In genomic region chr12:54304187-54304810, GRCh38 we compare ENCODE assay signal across 9 cellular contexts. TPM values are rescaled to one million over a fixed set of nuclear protein-coding genes. Genes with fewer than 3 reads are reported as not detected.
DNase-seq lines count a peak whose midpoint lies in the region; ATAC-seq, FAIRE-seq and TF ChIP-seq lines count a peak whose summit lies in the region.
"Had no signal": no experiment of that assay in that cellular context is flagged by ENCODE, and none has a peak within 500 bp of the region (broad histone marks: within the 10 kb centered on the region; RNA-seq: fewer than 3 reads in every experiment).

No MANE protein-coding gene starts in this region.

- no peak for TF ChIP-seq POLR2A in H54 (IDR thresholded peaks at IDR 0.05; ENCODE audit: low read depth, low read length)

- TF ChIP-seq CTCF in PC-3 (conservative IDR thresholded peaks at IDR 0.05; ENCODE audit: low read depth, low read length) (no peak), fibroblast of the aortic adventitia (IDR thresholded peaks at IDR 0.05; ENCODE audit: insufficient read depth, low read length) (no peak)

- H3K4me1 ChIP-seq in PC-3 (ENCODE audit: insufficient read depth, low read length) = peaks cover 24% of the 10 kb centered on the region
- peaks cover 18 to 19% of the 10 kb centered on the region in 2 experiments for H3K4me1 ChIP-seq in trophoblast cell (ENCODE audit: control insufficient read depth in 1 of 2, insufficient read depth in 2 of 2, low read length in 2 of 2)

- H3K9me3 ChIP-seq in PC-3 (ENCODE audit: low read length) (no peaks in the 10 kb centered on the region), trophoblast cell (ENCODE audit: insufficient read depth, low read depth, low read length) (no peaks in the 10 kb centered on the region)

- no peak overlapping the region for H3K4ac ChIP-seq in trophoblast cell (ENCODE audit: low read depth, low read length)

- no peaks in the 10 kb centered on the region for H4K20me1 ChIP-seq in PC-3 (ENCODE audit: low read length)

- no peak overlapping the region for H3K23ac ChIP-seq in trophoblast cell (ENCODE audit: low read length)

- H2AFZ ChIP-seq in PC-3 (ENCODE audit: low read length) (no peak overlapping the region), trophoblast cell (ENCODE audit: insufficient read depth, low read length, poor library complexity) (no peak overlapping the region)

- H3K79me2 ChIP-seq in PC-3 (ENCODE audit: low read length) = no peaks in the 10 kb centered on the region
- H3K79me2 ChIP-seq in trophoblast cell (ENCODE audit: control insufficient read depth, insufficient read depth, low read length, poor library complexity) = no peaks in the 10 kb centered on the region

- peaks cover 32% of the 10 kb centered on the region for H3K27me3 Mint-ChIP-seq in activated T-helper 17 cell treated with anti-CD3 and anti-CD28 coated beads, Interleukin-2, amount 50 U/mL, for 72 hours

- H3K36me3 ChIP-seq in PC-3 (ENCODE audit: low read depth, low read length) (no peaks in the 10 kb centered on the region), trophoblast cell (ENCODE audit: control insufficient read depth in 1 of 2, insufficient read depth in 2 of 2, low read length in 2 of 2) (no peaks in the 10 kb centered on the region)

- H4K8ac ChIP-seq in trophoblast cell (ENCODE audit: low read depth, low read length) = peak overlapping the region; percentile 53

- H2AK5ac ChIP-seq in trophoblast cell (ENCODE audit: low read length) = no peak overlapping the region

- H3K4me3 Mint-ChIP-seq in activated T-helper 17 cell treated with anti-CD3 and anti-CD28 coated beads, Interleukin-2, amount 50 U/mL, for 72 hours = no peak overlapping the region
- H3K4me3 Mint-ChIP-seq: brain had no signal

- peak; percentile 59 for DNase-seq in H54 (ENCODE audit: insufficient read length, low spot score)
- peak; percentile 48 for DNase-seq in PC-3
- peak; percentile 68 for DNase-seq in fibroblast of the aortic adventitia (ENCODE audit: low read depth)
- DNase-seq in trophoblast cell = peak; percentile 89 to 92
- DNase-seq in stimulated activated CD4-positive, alpha-beta T cell treated with anti-CD3 and anti-CD28 coated beads, Interleukin-12 subunit alpha, Interleukin-12 subunit beta, amount 100 ng/mL, for 4 hours = no peak
- no peak for DNase-seq in NCI-H748 treated with DMSO at 0.1 percent for 48 hours (lab: John Stamatoyannopoulos, UW)

- ATAC-seq in PC-3 = no peak
- no peak for ATAC-seq in activated T-helper 17 cell treated with anti-CD3 and anti-CD28 coated beads, Interleukin-2, amount 50 U/mL, for 72 hours (replicated peaks)
- ATAC-seq in HG03521 (IDR thresholded peaks at IDR 0.05; ENCODE audit: unreplicated experiment) = no peak

- H3K36me3 Mint-ChIP-seq in activated T-helper 17 cell treated with anti-CD3 and anti-CD28 coated beads, Interleukin-2, amount 50 U/mL, for 72 hours (ENCODE audit: low read depth) = no peaks in the 10 kb centered on the region
- H3K36me3 Mint-ChIP-seq: brain had no signal

- no peak overlapping the region for H3K27ac Mint-ChIP-seq in activated T-helper 17 cell treated with anti-CD3 and anti-CD28 coated beads, Interleukin-2, amount 50 U/mL, for 72 hours
- H3K27ac Mint-ChIP-seq: brain had no signal

- BruUV-seq in PC-3 (replicated peaks; lab: Mats Ljungman, UMichigan) = no TSS peak

- H2BK120ac ChIP-seq in trophoblast cell (ENCODE audit: insufficient read depth, low read length, poor library complexity) = no peak overlapping the region

- H3K27ac ChIP-seq in PC-3 (ENCODE audit: low read length) (no peak overlapping the region), trophoblast cell (ENCODE audit: low read depth, low read length) (no peak overlapping the region)

- peak; percentile 23 for FAIRE-seq in H54 (lab: Jason Lieb, UNC)

- no peaks in the 10 kb centered on the region for H3K9me3 Mint-ChIP-seq in activated T-helper 17 cell treated with anti-CD3 and anti-CD28 coated beads, Interleukin-2, amount 50 U/mL, for 72 hours
- H3K9me3 Mint-ChIP-seq: brain had no signal

- intact Hi-C loops in PC-3 (cut with micrococcal nuclease) = no loop called here

- no peak overlapping the region for H4K91ac ChIP-seq in trophoblast cell (ENCODE audit: low read depth, low read length)

- no peak overlapping the region for H3K18ac ChIP-seq in trophoblast cell (ENCODE audit: low read length)

- WGBS in trophoblast cell (ENCODE audit: extremely low coverage, insufficient coverage, insufficient read length) = no CpG with 5 or more reads among the region's 12 CpGs

- H3K27me3 ChIP-seq in PC-3 (ENCODE audit: low read length) (no peaks in the 10 kb centered on the region), trophoblast cell (ENCODE audit: insufficient read depth, low read length) (no peaks in the 10 kb centered on the region)

- no peaks in the 10 kb centered on the region for H3F3A ChIP-seq in PC-3 (ENCODE audit: low read length, unreplicated experiment)

- no peak overlapping the region for H4K12ac ChIP-seq in trophoblast cell (ENCODE audit: low read depth, low read length)

- H3K4me2 ChIP-seq in PC-3 (ENCODE audit: low read length) (no peak overlapping the region), trophoblast cell (ENCODE audit: low read length) (no peak overlapping the region)

- peaks cover 5% of the 10 kb centered on the region for H3K4me1 Mint-ChIP-seq in activated T-helper 17 cell treated with anti-CD3 and anti-CD28 coated beads, Interleukin-2, amount 50 U/mL, for 72 hours

- H3K79me1 ChIP-seq in trophoblast cell (ENCODE audit: low read length) = peaks cover 5% of the 10 kb centered on the region

- H3K9ac ChIP-seq in PC-3 (ENCODE audit: low read length) (no peak overlapping the region), trophoblast cell (ENCODE audit: low read length) (no peak overlapping the region)

- H3K14ac ChIP-seq in trophoblast cell (ENCODE audit: low read length) = no peak overlapping the region

- H3K9me2 ChIP-seq in PC-3 (replicated peaks; ENCODE audit: low read length) = no peaks in the 10 kb centered on the region

- CTCF ChIA-PET in PC-3 (lab: Charles Lee) = interaction anchor here (0.6 kb wide), 1 partner anchor 9 kb away, joined by 4 read pairs; no protein-coding TSS in a partner anchor

- POLR2A ChIA-PET in PC-3 (lab: Charles Lee; ENCODE audit: unreplicated experiment) = interaction anchor here (0.6 kb wide), 1 partner anchor 253 kb away, joined by 4 read pairs; no protein-coding TSS in a partner anchor

- no peak overlapping the region for H3K4me3 ChIP-seq in PC-3 (ENCODE audit: low read length)
- no peak overlapping the region for H3K4me3 ChIP-seq in fibroblast of the aortic adventitia (ENCODE audit: low read depth, low read length)
- no peak overlapping the region for H3K4me3 ChIP-seq in trophoblast cell (ENCODE audit: low read depth, low read length)

- H2BK12ac ChIP-seq in trophoblast cell (ENCODE audit: low read length) = no peak overlapping the region

- no peak overlapping the region for H2BK5ac ChIP-seq in trophoblast cell (ENCODE audit: low read depth, low read length, poor library complexity)

RNA-seq across cellular contexts. Expression of gene NFE2, which starts 3.5 kb away (rescaled TPM):
- total RNA-seq in PC-3 (2014; rRNA removed) = 0.26 and 0.40 TPM in 2 replicates
- 1.2 TPM in 1 of 2 replicates, not detected in the other for total RNA-seq in fibroblast of the aortic adventitia (ENCODE audit: low replicate concordance)
- 0.92 and 0.97 TPM in 2 replicates for polyA plus RNA-seq in trophoblast cell (2013)
- not detected for total RNA-seq in activated T-helper 17 cell treated with anti-CD3 and anti-CD28 coated beads, Interleukin-2, amount 50 U/mL, for 72 hours

RNA-seq across cellular contexts. Expression of gene COPZ1, which starts 20.6 kb away (rescaled TPM):
- 121 and 156 TPM in 2 replicates for total RNA-seq in PC-3 (2014; rRNA removed)
- 59.7 and 139 TPM in 2 replicates for total RNA-seq in fibroblast of the aortic adventitia (ENCODE audit: low replicate concordance)
- polyA plus RNA-seq in trophoblast cell (2013) = 133 and 138 TPM in 2 replicates
- total RNA-seq in activated T-helper 17 cell treated with anti-CD3 and anti-CD28 coated beads, Interleukin-2, amount 50 U/mL, for 72 hours = 10 to 100 TPM; 75.4 to 86.8 TPM

RNA-seq across cellular contexts. Expression of gene HNRNPA1, which starts 23.8 kb away (rescaled TPM):
- 465 and 516 TPM in 2 replicates for total RNA-seq in PC-3 (2014; rRNA removed)
- total RNA-seq in fibroblast of the aortic adventitia (ENCODE audit: low replicate concordance) = 435 and 902 TPM in 2 replicates
- 1,483 and 1,624 TPM in 2 replicates for polyA plus RNA-seq in trophoblast cell (2013)
- total RNA-seq in activated T-helper 17 cell treated with anti-CD3 and anti-CD28 coated beads, Interleukin-2, amount 50 U/mL, for 72 hours = 1,000 to 10,000 TPM; 1,204 to 1,551 TPM

RNA-seq across cellular contexts. Expression of gene CBX5, which starts 24.4 kb away (rescaled TPM):
- 14.6 and 14.9 TPM in 2 replicates for total RNA-seq in PC-3 (2014; rRNA removed)
- total RNA-seq in fibroblast of the aortic adventitia (ENCODE audit: low replicate concordance) = 38.3 and 114 TPM in 2 replicates
- 58.3 and 62.0 TPM in 2 replicates for polyA plus RNA-seq in trophoblast cell (2013)
- total RNA-seq in activated T-helper 17 cell treated with anti-CD3 and anti-CD28 coated beads, Interleukin-2, amount 50 U/mL, for 72 hours = 10 to 100 TPM; 82.0 to 89.7 TPM

RNA-seq across cellular contexts. Expression of gene GPR84, which starts 60.0 kb away (rescaled TPM):
- total RNA-seq in PC-3 (2014; rRNA removed) = not detected in 2 replicates
- total RNA-seq in fibroblast of the aortic adventitia (ENCODE audit: low replicate concordance) = not detected in 2 replicates
- 0.04 and 0.06 TPM in 2 replicates for polyA plus RNA-seq in trophoblast cell (2013)
- 1 to 10 TPM in 1 of 2 donors, under 1 TPM in 1; 0.24 to 2.2 TPM for total RNA-seq in activated T-helper 17 cell treated with anti-CD3 and anti-CD28 coated beads, Interleukin-2, amount 50 U/mL, for 72 hours

Comparison
In these comparisons a context has a peak if more than half of its experiments do, and no peak if none do; other contexts are left out.
1. DNase-seq: peak in H54 (single experiment), PC-3 (single experiment), fibroblast of the aortic adventitia (single experiment) and trophoblast cell (2 of 2); none in stimulated activated CD4-positive, alpha-beta T cell treated with anti-CD3 and anti-CD28 coated beads, Interleukin-12 subunit alpha, Interleukin-12 subunit beta, amount 100 ng/mL, for 4 hours (single experiment) and NCI-H748 treated with DMSO at 0.1 percent for 48 hours (single experiment).